ENCODE assay signal across 17 cellular contexts in the genomic region with DNA sequence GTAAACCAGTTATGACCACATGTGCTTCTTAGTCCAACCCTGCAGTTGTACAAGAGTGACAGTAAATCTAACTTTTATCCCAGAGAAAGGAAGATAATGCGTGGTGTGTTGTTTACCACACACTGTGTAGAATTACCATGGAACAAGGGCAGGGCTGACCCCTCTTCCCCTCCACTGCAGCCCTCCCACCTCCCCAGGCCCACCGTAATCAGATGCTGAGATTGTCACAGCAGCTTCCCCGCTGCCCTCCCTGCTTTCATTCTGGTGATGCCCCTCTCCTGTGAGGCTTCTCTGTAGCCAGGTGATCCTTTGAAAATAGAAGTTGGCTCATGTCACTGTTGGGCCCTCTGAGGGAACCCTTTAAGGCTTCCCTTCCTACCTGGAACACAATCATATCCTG.
DNase-seq lines count a peak whose midpoint lies in the region; ATAC-seq and TF ChIP-seq lines count a peak whose summit lies in the region.
"Had no signal": no experiment of that assay in that cellular context is flagged by ENCODE, and none has a peak within 500 bp of the region (broad histone marks: within the 10 kb centered on the region; RNA-seq: fewer than 3 reads in every experiment).

No MANE protein-coding gene starts in this region.

- H3K9ac ChIP-seq in BLaER1 (no peak overlapping the region), neural progenitor cell (no peak overlapping the region)

- H3K4me3 ChIP-seq in BLaER1: no peak overlapping the region
- H3K4me3 ChIP-seq in DOHH2 (ENCODE audit: low read length): no peak overlapping the region
- H3K4me3 ChIP-seq in neural progenitor cell: no peak overlapping the region
- no peak overlapping the region for H3K4me3 ChIP-seq in ascending aorta
- H3K4me3 ChIP-seq: GM23338 had no signal

- no peaks in the 10 kb centered on the region for H3K9me2 ChIP-seq in DOHH2 (replicated peaks; ENCODE audit: control insufficient read depth, low read length)

- H3K79me2 ChIP-seq in DOHH2 (ENCODE audit: control insufficient read depth, low read length) (no peaks in the 10 kb centered on the region), neural progenitor cell (ENCODE audit: low read depth) (no peaks in the 10 kb centered on the region)

- no peak for TF ChIP-seq CTCF in DOHH2 (IDR thresholded peaks at IDR 0.05; ENCODE audit: low read depth, low read length, poor library complexity, severe bottlenecking)
- TF ChIP-seq CTCF in neural progenitor cell (IDR thresholded peaks at IDR 0.05): no peak
- no peak for TF ChIP-seq CTCF in ascending aorta (IDR thresholded peaks at IDR 0.05)

- DNase-seq in left kidney (ENCODE audit: low read depth, low spot score) (peak; percentile 74), neural progenitor cell (ENCODE audit: low spot score) (no peak), HCEC 1CT (no peak), OCI-M2 (lab: John Stamatoyannopoulos, UW; ENCODE audit: unreplicated experiment) (no peak), ascending aorta (ENCODE audit: low spot score in 2 of 2) (no peak)
- DNase-seq: CD8-positive, alpha-beta T cell; COR-L47; DMS153; DMS79 treated with DMSO at 0.1 percent for 48 hours; GDM1; H7 had no signal

- peaks cover 37% of the 10 kb centered on the region for H3K4me1 ChIP-seq in BLaER1
- H3K4me1 ChIP-seq in DOHH2 (ENCODE audit: control insufficient read depth, low read length): peaks cover 66% of the 10 kb centered on the region
- peaks cover 16% of the 10 kb centered on the region for H3K4me1 ChIP-seq in neural progenitor cell
- H3K4me1 ChIP-seq in ascending aorta: no peaks in the 10 kb centered on the region

- H3K36me3 ChIP-seq in BLaER1 (peaks cover 17% of the 10 kb centered on the region), DOHH2 (ENCODE audit: control insufficient read depth, low read length) (peaks cover 5% of the 10 kb centered on the region), neural progenitor cell (no peaks in the 10 kb centered on the region), ascending aorta (no peaks in the 10 kb centered on the region)

- H3K27ac ChIP-seq in BLaER1 (no peak overlapping the region), DOHH2 (ENCODE audit: low read depth, low read length) (no peak overlapping the region), neural progenitor cell (no peak overlapping the region), ascending aorta (no peak overlapping the region)

- peaks cover 17% of the 10 kb centered on the region for H3K9me3 ChIP-seq in BLaER1
- H3K9me3 ChIP-seq in DOHH2 (ENCODE audit: control insufficient read depth, insufficient read depth, low read length): peaks cover 12% of the 10 kb centered on the region; the same call in 1 of the 2 replicates
- H3K9me3 ChIP-seq in neural progenitor cell (ENCODE audit: low read depth): no peaks in the 10 kb centered on the region
- no peaks in the 10 kb centered on the region for H3K9me3 ChIP-seq in ascending aorta

- no peak overlapping the region for H2AFZ ChIP-seq in neural progenitor cell (replicated peaks)
- H2AFZ ChIP-seq: GM23338 had no signal

- H3K4me2 ChIP-seq in BLaER1: peak overlapping the region; percentile 46; the same call in 1 of the 2 replicates
- peak overlapping the region; percentile 21; the same call in 1 of the 2 replicates for H3K4me2 ChIP-seq in DOHH2 (ENCODE audit: low read length)
- H3K4me2 ChIP-seq in neural progenitor cell: no peak overlapping the region
- H3K4me2 ChIP-seq: GM23338 had no signal

- no peak for ATAC-seq in HG02798 (IDR thresholded peaks at IDR 0.05; ENCODE audit: poor library complexity, unreplicated experiment)
- ATAC-seq: CD8-positive, alpha-beta T cell; GM23338 had no signal

- H4K20me1 ChIP-seq in BLaER1: peaks cover 4% of the 10 kb centered on the region; the same call in 1 of the 2 replicates
- H4K20me1 ChIP-seq in DOHH2 (ENCODE audit: control insufficient read depth, insufficient read depth, low read depth, low read length): no peaks in the 10 kb centered on the region
- H4K20me1 ChIP-seq in neural progenitor cell (ENCODE audit: low read depth): no peaks in the 10 kb centered on the region

- H3K36me3 Mint-ChIP-seq in neural progenitor cell: peaks cover 3% of the 10 kb centered on the region

- H3K4me3 Mint-ChIP-seq in neural progenitor cell: no peak overlapping the region
- H3K4me3 Mint-ChIP-seq: B cell; CD14-positive monocyte; CD8-positive, alpha-beta T cell; GM23338 had no signal

- H3K27me3 ChIP-seq in BLaER1 (no peaks in the 10 kb centered on the region), DOHH2 (ENCODE audit: control insufficient read depth, low read length) (no peaks in the 10 kb centered on the region), neural progenitor cell (no peaks in the 10 kb centered on the region), ascending aorta (no peaks in the 10 kb centered on the region)

- peaks cover 11% of the 10 kb centered on the region for H3K9me3 Mint-ChIP-seq in neural progenitor cell
- H3K9me3 Mint-ChIP-seq: CD8-positive, alpha-beta T cell had no signal

- peaks cover 2% of the 10 kb centered on the region for H3K27me3 Mint-ChIP-seq in neural progenitor cell (ENCODE audit: insufficient read depth, low read depth)
- H3K27me3 Mint-ChIP-seq: B cell had no signal

- intact Hi-C loops in ascending aorta (cut with DNase I): no loop called here

- peak overlapping the region; percentile 28 for H3K27ac Mint-ChIP-seq in neural progenitor cell
- H3K27ac Mint-ChIP-seq: B cell; CD8-positive, alpha-beta T cell; GM23338 had no signal

- H3K4me1 Mint-ChIP-seq in neural progenitor cell: peaks cover 32% of the 10 kb centered on the region
- H3K4me1 Mint-ChIP-seq: CD14-positive monocyte, GM23338 had no signal

- no peaks in the 10 kb centered on the region; the same call in 1 of the 2 replicates for H3F3A ChIP-seq in DOHH2 (ENCODE audit: control insufficient read depth, insufficient read depth)
- no peaks in the 10 kb centered on the region for H3F3A ChIP-seq in neural progenitor cell (ENCODE audit: low read depth)
